ENCODE assay signal across 9 cellular contexts in the genomic region with DNA sequence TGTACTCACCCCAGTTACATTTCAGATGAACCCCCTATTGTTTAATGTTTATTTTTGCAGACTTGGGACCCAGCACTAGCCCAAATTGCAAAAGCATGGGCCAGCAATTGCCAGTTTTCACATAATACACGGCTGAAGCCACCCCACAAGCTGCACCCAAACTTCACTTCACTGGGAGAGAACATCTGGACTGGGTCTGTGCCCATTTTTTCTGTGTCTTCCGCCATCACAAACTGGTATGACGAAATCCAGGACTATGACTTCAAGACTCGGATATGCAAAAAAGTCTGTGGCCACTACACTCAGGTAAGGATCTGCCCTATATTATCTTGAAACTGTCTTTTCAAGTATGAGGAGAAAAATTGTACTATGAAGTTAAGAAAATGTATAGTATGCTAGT.
DNase-seq lines count a peak whose midpoint lies in the region; ATAC-seq, FAIRE-seq and TF ChIP-seq lines count a peak whose summit lies in the region.
"Had no signal": no experiment of that assay in that cellular context is flagged by ENCODE, and none has a peak within 500 bp of the region (broad histone marks: within the 10 kb centered on the region; RNA-seq: fewer than 3 reads in every experiment).

No MANE protein-coding gene starts in this region.

- H3K36me3 ChIP-seq in ACC112 (ENCODE audit: insufficient read depth, low read length): peaks cover 10% of the 10 kb centered on the region; the same call in 1 of the 2 replicates

- peaks cover 55% of the 10 kb centered on the region for H3K79me2 ChIP-seq in ACC112 (ENCODE audit: control insufficient read depth, insufficient read depth, low read length, unreplicated experiment)

- peaks cover 90% of the 10 kb centered on the region for H3K4me1 Mint-ChIP-seq in activated naive CD8-positive, alpha-beta T cell treated with anti-CD3 and anti-CD28 coated beads, Interleukin-2, amount 50 U/mL, for 24 hours
- peaks cover 42% of the 10 kb centered on the region for H3K4me1 Mint-ChIP-seq in memory B cell

- peak; percentile 82 for FAIRE-seq in H54 (lab: Jason Lieb, UNC)

- H3K27ac ChIP-seq in ACC112 (ENCODE audit: low read depth, low read length): peak overlapping the region; percentile 97

- ATAC-seq in activated naive CD8-positive, alpha-beta T cell treated with anti-CD3 and anti-CD28 coated beads, Interleukin-2, amount 50 U/mL, for 24 hours: no peak
- no peak for ATAC-seq in memory B cell (ENCODE audit: low read depth)

- no peaks in the 10 kb centered on the region for H3K27me3 Mint-ChIP-seq in activated naive CD8-positive, alpha-beta T cell treated with anti-CD3 and anti-CD28 coated beads, Interleukin-2, amount 50 U/mL, for 24 hours
- no peaks in the 10 kb centered on the region for H3K27me3 Mint-ChIP-seq in memory B cell

- H3K4me3 Mint-ChIP-seq in activated naive CD8-positive, alpha-beta T cell treated with anti-CD3 and anti-CD28 coated beads, Interleukin-2, amount 50 U/mL, for 24 hours: peak overlapping the region; percentile 92
- peak overlapping the region; percentile 94 for H3K4me3 Mint-ChIP-seq in memory B cell

- H3K9me3 Mint-ChIP-seq in activated naive CD8-positive, alpha-beta T cell treated with anti-CD3 and anti-CD28 coated beads, Interleukin-2, amount 50 U/mL, for 24 hours: no peaks in the 10 kb centered on the region
- H3K9me3 Mint-ChIP-seq in memory B cell: no peaks in the 10 kb centered on the region

- H3K27ac Mint-ChIP-seq in activated naive CD8-positive, alpha-beta T cell treated with anti-CD3 and anti-CD28 coated beads, Interleukin-2, amount 50 U/mL, for 24 hours: peak overlapping the region; percentile 97
- peak overlapping the region; percentile 97 for H3K27ac Mint-ChIP-seq in memory B cell

- H3K4me3 ChIP-seq in ACC112 (ENCODE audit: low read depth, low read length): peak overlapping the region; percentile 92

- TF ChIP-seq POLR2A in H54 (IDR thresholded peaks at IDR 0.05; ENCODE audit: low read depth, low read length): no peak

- no peak for DNase-seq in H54 (ENCODE audit: insufficient read length, low spot score)
- no peak for DNase-seq in activated naive CD8-positive, alpha-beta T cell treated with anti-CD3 and anti-CD28 coated beads, Interleukin-2, amount 50 U/mL, for 24 hours
- DNase-seq in memory B cell (ENCODE audit: low spot score in 2 of 2): no peak
- no peak for DNase-seq in Kasumi-1 (lab: John Stamatoyannopoulos, UW)
- no peak for DNase-seq in activated gamma-delta T cell (lab: John Stamatoyannopoulos, UW)
- no peak for DNase-seq in NCI-H524 treated with DMSO at 0.1 percent for 48 hours (lab: John Stamatoyannopoulos, UW)
- no peak for DNase-seq in activated CD8-positive, alpha-beta memory T cell treated with anti-CD3 and anti-CD28 coated beads for 24 hours
- DNase-seq: NCI-H1930 had no signal

- peaks cover 5% of the 10 kb centered on the region for H3K36me3 Mint-ChIP-seq in activated naive CD8-positive, alpha-beta T cell treated with anti-CD3 and anti-CD28 coated beads, Interleukin-2, amount 50 U/mL, for 24 hours (ENCODE audit: low read depth)
- peaks cover 18% of the 10 kb centered on the region for H3K36me3 Mint-ChIP-seq in memory B cell

- no peaks in the 10 kb centered on the region for H3K27me3 ChIP-seq in ACC112 (ENCODE audit: insufficient read depth, low read length)

- no peak overlapping the region for H2AFZ ChIP-seq in ACC112 (ENCODE audit: low read length, unreplicated experiment)

- H3K4me1 ChIP-seq in ACC112 (ENCODE audit: control insufficient read depth, insufficient read depth, low read length, unreplicated experiment): peaks cover 48% of the 10 kb centered on the region
